In the genomic region with DNA sequence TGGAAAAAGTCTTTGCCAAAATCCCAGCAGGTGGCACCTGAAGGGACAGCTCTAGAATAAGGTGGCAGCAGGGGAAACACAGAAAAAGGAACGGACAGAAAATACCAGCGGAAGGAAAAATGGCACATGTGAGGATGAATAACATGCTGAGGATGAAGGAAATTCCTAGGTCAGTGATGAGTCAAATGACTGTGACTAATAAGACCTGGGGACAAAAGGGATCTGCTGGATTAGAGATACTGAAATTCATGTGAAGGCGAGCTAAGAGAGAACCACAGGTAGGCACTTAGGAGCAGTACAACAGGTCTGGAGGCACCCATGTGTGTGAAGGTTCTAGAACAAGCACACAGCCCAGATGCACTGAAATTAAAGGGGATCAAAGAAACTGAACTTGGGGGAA, we compare ENCODE assay signal across 9 cellular contexts.
DNase-seq lines count a peak whose midpoint lies in the region; ATAC-seq and TF ChIP-seq lines count a peak whose summit lies in the region.
"Had no signal": no experiment of that assay in that cellular context is flagged by ENCODE, and none has a peak within 500 bp of the region (broad histone marks: within the 10 kb centered on the region; RNA-seq: fewer than 3 reads in every experiment).

No MANE protein-coding gene starts in this region.

- H3K27ac ChIP-seq in colonic mucosa (peak overlapping the region; percentile 22), prostate gland (no peak overlapping the region)
- H3K27ac ChIP-seq: neutrophil had no signal

- ATAC-seq in natural killer cell, result no peak
- no peak for ATAC-seq in HG02981 (IDR thresholded peaks at IDR 0.05; ENCODE audit: unreplicated experiment)
- ATAC-seq in HG03025 (IDR thresholded peaks at IDR 0.05; ENCODE audit: low FRiP score, unreplicated experiment), result no peak
- no peak for ATAC-seq in GM18868 (IDR thresholded peaks at IDR 0.05; ENCODE audit: unreplicated experiment)

- H3K9me3 ChIP-seq in colonic mucosa (no peaks in the 10 kb centered on the region), prostate gland (no peaks in the 10 kb centered on the region)
- H3K9me3 ChIP-seq: neutrophil had no signal

- TF ChIP-seq CTCF in colonic mucosa (IDR thresholded peaks at IDR 0.05), result no peak
- TF ChIP-seq CTCF in natural killer cell (IDR thresholded peaks at IDR 0.05), result no peak
- no peak for TF ChIP-seq CTCF in prostate gland (IDR thresholded peaks at IDR 0.05)

- peaks cover 79 to 94% of the 10 kb centered on the region in 2 donors for H3K4me1 Mint-ChIP-seq in natural killer cell

- WGBS in prostate gland, result 85% methylated on average over 3 of the region's 3 CpGs

- H3K36me3 Mint-ChIP-seq in natural killer cell, result no peaks in the 10 kb centered on the region

- H3K4me3 ChIP-seq in colonic mucosa (no peak overlapping the region), prostate gland (no peak overlapping the region)

- peak overlapping the region; percentile 11 to 77 for H3K27ac Mint-ChIP-seq in natural killer cell

- intact Hi-C loops in colonic mucosa (cut with DNase I) (no loop called here), natural killer cell (cut with micrococcal nuclease) (no loop called here), prostate gland (cut with DNase I) (no loop called here)

- H3K9me3 Mint-ChIP-seq in natural killer cell, result no peaks in the 10 kb centered on the region

- no peaks in the 10 kb centered on the region for H3K4me1 ChIP-seq in colonic mucosa
- peaks cover 7% of the 10 kb centered on the region for H3K4me1 ChIP-seq in prostate gland (replicated peaks)

- H3K4me3 Mint-ChIP-seq in natural killer cell, result no peak overlapping the region

- DNase-seq in AG20443 (ENCODE audit: low spot score) (peak; percentile 58), LHCN-M2 (ENCODE audit: low read depth) (peak; percentile 70), colonic mucosa (no peak), natural killer cell (no peak), prostate gland (ENCODE audit: low spot score) (no peak)

- H3K27me3 ChIP-seq in colonic mucosa (no peaks in the 10 kb centered on the region), prostate gland (replicated peaks; ENCODE audit: insufficient read depth) (no peaks in the 10 kb centered on the region)
- H3K27me3 ChIP-seq: neutrophil had no signal

- H3K36me3 ChIP-seq in colonic mucosa, result no peaks in the 10 kb centered on the region
- H3K36me3 ChIP-seq in prostate gland, result no peaks in the 10 kb centered on the region
- H3K36me3 ChIP-seq: neutrophil had no signal

- no peaks in the 10 kb centered on the region for H3K27me3 Mint-ChIP-seq in natural killer cell (ENCODE audit: low read depth in 2 of 2)

- TF ChIP-seq POLR2A in prostate gland (IDR thresholded peaks at IDR 0.05), result no peak

- H3K9ac ChIP-seq in colonic mucosa (ENCODE audit: low read depth in 2 of 2, low read length in 2 of 2), result no peak overlapping the region

Comparison
In these comparisons a context has a peak if more than half of its experiments do, and no peak if none do; other contexts are left out.
1. DNase-seq: peak in AG20443 (single experiment) and LHCN-M2 (single experiment); none in colonic mucosa (single experiment), natural killer cell (single experiment) and prostate gland (single experiment).